ENCODE assay signal across 1 cellular context in the genomic region with DNA sequence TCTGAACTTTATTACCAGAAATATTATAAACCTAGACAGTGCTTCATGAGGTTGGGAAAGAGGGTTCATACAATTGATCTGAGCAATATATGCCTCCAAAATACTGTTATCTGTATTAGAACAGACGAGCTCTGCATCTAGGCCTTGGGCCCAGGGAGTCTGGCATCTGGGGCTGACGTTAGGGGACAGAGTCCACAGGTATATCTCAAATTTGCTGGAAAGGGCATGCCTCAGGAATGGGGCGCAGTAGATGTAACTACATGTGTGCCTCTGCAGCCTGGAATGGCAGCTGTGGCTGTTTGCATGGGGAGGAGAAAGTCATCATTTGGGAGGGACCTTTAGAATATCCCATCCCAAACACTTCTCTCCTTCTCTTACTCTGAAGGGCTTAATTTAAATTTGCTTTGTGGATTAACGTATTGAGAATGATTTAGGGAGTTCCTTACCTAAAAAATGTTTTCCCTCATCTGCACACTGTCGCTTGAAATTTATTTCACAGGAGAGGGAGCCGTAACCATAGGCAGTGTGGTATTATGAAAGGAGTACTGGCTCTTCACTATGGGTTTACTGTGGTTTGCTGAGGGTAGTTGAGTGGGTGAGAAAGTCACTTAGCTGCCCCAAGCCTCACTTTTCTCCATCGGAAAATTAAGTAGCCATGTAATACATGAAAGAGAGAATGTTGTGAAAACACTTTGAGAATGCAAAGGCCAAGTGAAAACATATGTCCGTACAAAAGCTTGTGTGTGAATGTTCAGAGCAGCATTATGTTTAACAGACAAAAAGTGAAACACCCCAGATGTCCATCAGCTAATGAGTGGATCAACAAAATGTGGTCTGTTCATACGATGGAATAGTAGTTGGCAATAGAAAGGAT.
TF ChIP-seq lines count a peak whose summit lies in the region.

No MANE protein-coding gene starts in this region.

TF ChIP-seq in GM23338, 12 proteins besides CTCF, POLR2A, EP300 and RAD21:
- TF ChIP-seq EZH2phosphoT487 (IDR thresholded peaks at IDR 0.05; ENCODE audit: unreplicated experiment) (no peak), ZNF331 (CRISPR knock-in tag; IDR thresholded peaks at IDR 0.05; ENCODE audit: low read depth) (no peak), POLR2AphosphoS5 (IDR thresholded peaks at IDR 0.05; ENCODE audit: low read depth) (no peak), EZH2 (IDR thresholded peaks at IDR 0.05; ENCODE audit: low read depth, unreplicated experiment) (no peak), NANOG (IDR thresholded peaks at IDR 0.05; ENCODE audit: borderline replicate concordance) (no peak), STAT1 (IDR thresholded peaks at IDR 0.05; ENCODE audit: unreplicated experiment) (no peak), ZNF114 (CRISPR knock-in tag; IDR thresholded peaks at IDR 0.05) (no peak), JUNB (IDR thresholded peaks at IDR 0.05; ENCODE audit: unreplicated experiment) (no peak)
- TF ChIP-seq, protein P1, sequence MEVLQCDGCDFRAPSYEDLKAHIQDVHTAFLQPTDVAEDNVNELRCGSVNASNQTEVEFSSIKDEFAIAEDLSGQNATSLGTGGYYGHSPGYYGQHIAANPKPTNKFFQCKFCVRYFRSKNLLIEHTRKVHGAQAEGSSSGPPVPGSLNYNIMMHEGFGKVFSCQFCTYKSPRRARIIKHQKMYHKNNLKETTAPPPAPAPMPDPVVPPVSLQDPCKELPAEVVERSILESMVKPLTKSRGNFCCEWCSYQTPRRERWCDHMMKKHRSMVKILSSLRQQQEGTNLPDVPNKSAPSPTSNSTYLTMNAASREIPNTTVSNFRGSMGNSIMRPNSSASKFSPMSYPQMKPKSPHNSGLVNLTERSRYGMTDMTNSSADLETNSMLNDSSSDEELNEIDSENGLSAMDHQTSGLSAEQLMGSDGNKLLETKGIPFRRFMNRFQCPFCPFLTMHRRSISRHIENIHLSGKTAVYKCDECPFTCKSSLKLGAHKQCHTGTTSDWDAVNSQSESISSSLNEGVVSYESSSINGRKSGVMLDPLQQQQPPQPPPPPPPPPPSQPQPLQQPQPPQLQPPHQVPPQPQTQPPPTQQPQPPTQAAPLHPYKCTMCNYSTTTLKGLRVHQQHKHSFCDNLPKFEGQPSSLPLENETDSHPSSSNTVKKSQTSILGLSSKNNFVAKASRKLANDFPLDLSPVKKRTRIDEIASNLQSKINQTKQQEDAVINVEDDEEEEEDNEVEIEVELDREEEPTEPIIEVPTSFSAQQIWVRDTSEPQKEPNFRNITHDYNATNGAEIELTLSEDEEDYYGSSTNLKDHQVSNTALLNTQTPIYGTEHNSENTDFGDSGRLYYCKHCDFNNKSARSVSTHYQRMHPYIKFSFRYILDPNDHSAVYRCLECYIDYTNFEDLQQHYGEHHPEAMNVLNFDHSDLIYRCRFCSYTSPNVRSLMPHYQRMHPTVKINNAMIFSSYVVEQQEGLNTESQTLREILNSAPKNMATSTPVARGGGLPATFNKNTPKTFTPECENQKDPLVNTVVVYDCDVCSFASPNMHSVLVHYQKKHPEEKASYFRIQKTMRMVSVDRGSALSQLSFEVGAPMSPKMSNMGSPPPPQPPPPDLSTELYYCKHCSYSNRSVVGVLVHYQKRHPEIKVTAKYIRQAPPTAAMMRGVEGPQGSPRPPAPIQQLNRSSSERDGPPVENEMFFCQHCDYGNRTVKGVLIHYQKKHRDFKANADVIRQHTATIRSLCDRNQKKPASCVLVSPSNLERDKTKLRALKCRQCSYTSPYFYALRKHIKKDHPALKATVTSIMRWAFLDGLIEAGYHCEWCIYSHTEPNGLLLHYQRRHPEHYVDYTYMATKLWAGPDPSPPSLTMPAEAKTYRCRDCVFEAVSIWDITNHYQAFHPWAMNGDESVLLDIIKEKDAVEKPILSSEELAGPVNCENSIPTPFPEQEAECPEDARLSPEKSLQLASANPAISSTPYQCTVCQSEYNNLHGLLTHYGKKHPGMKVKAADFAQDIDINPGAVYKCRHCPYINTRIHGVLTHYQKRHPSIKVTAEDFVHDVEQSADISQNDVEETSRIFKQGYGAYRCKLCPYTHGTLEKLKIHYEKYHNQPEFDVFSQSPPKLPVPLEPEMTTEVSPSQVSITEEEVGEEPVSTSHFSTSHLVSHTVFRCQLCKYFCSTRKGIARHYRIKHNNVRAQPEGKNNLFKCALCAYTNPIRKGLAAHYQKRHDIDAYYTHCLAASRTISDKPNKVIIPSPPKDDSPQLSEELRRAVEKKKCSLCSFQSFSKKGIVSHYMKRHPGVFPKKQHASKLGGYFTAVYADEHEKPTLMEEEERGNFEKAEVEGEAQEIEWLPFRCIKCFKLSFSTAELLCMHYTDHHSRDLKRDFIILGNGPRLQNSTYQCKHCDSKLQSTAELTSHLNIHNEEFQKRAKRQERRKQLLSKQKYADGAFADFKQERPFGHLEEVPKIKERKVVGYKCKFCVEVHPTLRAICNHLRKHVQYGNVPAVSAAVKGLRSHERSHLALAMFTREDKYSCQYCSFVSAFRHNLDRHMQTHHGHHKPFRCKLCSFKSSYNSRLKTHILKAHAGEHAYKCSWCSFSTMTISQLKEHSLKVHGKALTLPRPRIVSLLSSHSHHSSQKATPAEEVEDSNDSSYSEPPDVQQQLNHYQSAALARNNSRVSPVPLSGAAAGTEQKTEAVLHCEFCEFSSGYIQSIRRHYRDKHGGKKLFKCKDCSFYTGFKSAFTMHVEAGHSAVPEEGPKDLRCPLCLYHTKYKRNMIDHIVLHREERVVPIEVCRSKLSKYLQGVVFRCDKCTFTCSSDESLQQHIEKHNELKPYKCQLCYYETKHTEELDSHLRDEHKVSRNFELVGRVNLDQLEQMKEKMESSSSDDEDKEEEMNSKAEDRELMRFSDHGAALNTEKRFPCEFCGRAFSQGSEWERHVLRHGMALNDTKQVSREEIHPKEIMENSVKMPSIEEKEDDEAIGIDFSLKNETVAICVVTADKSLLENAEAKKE (CRISPR knock-in tag; IDR thresholded peaks at IDR 0.05) = no peak
- TF ChIP-seq, protein P2, sequence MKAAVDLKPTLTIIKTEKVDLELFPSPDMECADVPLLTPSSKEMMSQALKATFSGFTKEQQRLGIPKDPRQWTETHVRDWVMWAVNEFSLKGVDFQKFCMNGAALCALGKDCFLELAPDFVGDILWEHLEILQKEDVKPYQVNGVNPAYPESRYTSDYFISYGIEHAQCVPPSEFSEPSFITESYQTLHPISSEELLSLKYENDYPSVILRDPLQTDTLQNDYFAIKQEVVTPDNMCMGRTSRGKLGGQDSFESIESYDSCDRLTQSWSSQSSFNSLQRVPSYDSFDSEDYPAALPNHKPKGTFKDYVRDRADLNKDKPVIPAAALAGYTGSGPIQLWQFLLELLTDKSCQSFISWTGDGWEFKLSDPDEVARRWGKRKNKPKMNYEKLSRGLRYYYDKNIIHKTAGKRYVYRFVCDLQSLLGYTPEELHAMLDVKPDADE (IDR thresholded peaks at IDR 0.05) = no peak
- TF ChIP-seq, protein P3, sequence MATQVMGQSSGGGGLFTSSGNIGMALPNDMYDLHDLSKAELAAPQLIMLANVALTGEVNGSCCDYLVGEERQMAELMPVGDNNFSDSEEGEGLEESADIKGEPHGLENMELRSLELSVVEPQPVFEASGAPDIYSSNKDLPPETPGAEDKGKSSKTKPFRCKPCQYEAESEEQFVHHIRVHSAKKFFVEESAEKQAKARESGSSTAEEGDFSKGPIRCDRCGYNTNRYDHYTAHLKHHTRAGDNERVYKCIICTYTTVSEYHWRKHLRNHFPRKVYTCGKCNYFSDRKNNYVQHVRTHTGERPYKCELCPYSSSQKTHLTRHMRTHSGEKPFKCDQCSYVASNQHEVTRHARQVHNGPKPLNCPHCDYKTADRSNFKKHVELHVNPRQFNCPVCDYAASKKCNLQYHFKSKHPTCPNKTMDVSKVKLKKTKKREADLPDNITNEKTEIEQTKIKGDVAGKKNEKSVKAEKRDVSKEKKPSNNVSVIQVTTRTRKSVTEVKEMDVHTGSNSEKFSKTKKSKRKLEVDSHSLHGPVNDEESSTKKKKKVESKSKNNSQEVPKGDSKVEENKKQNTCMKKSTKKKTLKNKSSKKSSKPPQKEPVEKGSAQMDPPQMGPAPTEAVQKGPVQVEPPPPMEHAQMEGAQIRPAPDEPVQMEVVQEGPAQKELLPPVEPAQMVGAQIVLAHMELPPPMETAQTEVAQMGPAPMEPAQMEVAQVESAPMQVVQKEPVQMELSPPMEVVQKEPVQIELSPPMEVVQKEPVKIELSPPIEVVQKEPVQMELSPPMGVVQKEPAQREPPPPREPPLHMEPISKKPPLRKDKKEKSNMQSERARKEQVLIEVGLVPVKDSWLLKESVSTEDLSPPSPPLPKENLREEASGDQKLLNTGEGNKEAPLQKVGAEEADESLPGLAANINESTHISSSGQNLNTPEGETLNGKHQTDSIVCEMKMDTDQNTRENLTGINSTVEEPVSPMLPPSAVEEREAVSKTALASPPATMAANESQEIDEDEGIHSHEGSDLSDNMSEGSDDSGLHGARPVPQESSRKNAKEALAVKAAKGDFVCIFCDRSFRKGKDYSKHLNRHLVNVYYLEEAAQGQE (IDR thresholded peaks at IDR 0.05; ENCODE audit: unreplicated experiment) = no peak
